8 cellular contexts compared by ENCODE assay signal in genomic region chr22:17120281-17120680, GRCh38. TPM values are rescaled to one million over a fixed set of nuclear protein-coding genes. Genes with fewer than 3 reads are reported as not detected.
A peak's percentile ranks its signal among the peaks of the same experiment; 100 is the strongest.
DNase-seq lines count a peak whose midpoint lies in the region; TF ChIP-seq lines count a peak whose summit lies in the region.

No MANE protein-coding gene starts in this region.

- TF ChIP-seq CTCF in fibroblast of lung (conservative IDR thresholded peaks at IDR 0.05 in 1 of 2, IDR thresholded peaks at IDR 0.05 in 1 of 2; ENCODE audit: low read depth in 1 of 2, low read length in 2 of 2), result no peak

- H3K4me1 ChIP-seq in fibroblast of lung (ENCODE audit: control insufficient read depth, extremely low read depth, insufficient read depth, low read length), result no peaks in the 10 kb centered on the region
- peaks cover 38% of the 10 kb centered on the region for H3K4me1 ChIP-seq in neuron (ENCODE audit: insufficient read depth, low read length)

- no peaks in the 10 kb centered on the region for H3K79me2 ChIP-seq in fibroblast of lung (ENCODE audit: control insufficient read depth, insufficient read depth, low read length)

- H3K4me3 ChIP-seq in fibroblast of lung (replicated peaks in 1 of 4; ENCODE audit: control extremely low read depth in 1 of 4, insufficient read depth in 1 of 4, low read depth in 3 of 4, low read length in 4 of 4), result no peak overlapping the region
- peak overlapping the region; percentile 47 for H3K4me3 ChIP-seq in neuron (ENCODE audit: low read length)

- H3K27me3 ChIP-seq in fibroblast of lung (ENCODE audit: control insufficient read depth, insufficient read depth, low read length), result peaks cover 23% of the 10 kb centered on the region
- H3K27me3 ChIP-seq in neuron (ENCODE audit: insufficient read depth, low read length), result no peaks in the 10 kb centered on the region

- H3K9ac ChIP-seq in fibroblast of lung (ENCODE audit: insufficient read depth, low read length), result no peak overlapping the region

- H4K20me1 ChIP-seq in fibroblast of lung (ENCODE audit: control insufficient read depth, extremely low read depth, insufficient read depth, low read length), result no peaks in the 10 kb centered on the region

- no peaks in the 10 kb centered on the region for H3K9me3 ChIP-seq in fibroblast of lung (ENCODE audit: control insufficient read depth, insufficient read depth, low read depth, low read length)
- H3K9me3 ChIP-seq in neuron (ENCODE audit: low read length), result peaks cover 2% of the 10 kb centered on the region

- no peak overlapping the region for H2AFZ ChIP-seq in fibroblast of lung (ENCODE audit: low read length)
- no peak overlapping the region for H2AFZ ChIP-seq in neuron (ENCODE audit: low read depth, low read length)

- H3K36me3 ChIP-seq in fibroblast of lung (ENCODE audit: control insufficient read depth, insufficient read depth, low read length) (no peaks in the 10 kb centered on the region), neuron (ENCODE audit: insufficient read depth, low read length) (no peaks in the 10 kb centered on the region)

- no peak overlapping the region for H3K4me2 ChIP-seq in fibroblast of lung (ENCODE audit: extremely low read depth, insufficient read depth, low read length)

- H3K27ac ChIP-seq in fibroblast of lung (ENCODE audit: insufficient read depth, low read length), result no peak overlapping the region

- DNase-seq in AG08395 (ENCODE audit: low spot score) (peak; percentile 50), HuH-7.5 (ENCODE audit: low spot score) (peak; percentile 91), fibroblast of lung (ENCODE audit: low read depth in 2 of 2) (peak; percentile 24 to 36), NCI-H1105 treated with DMSO at 0.1 percent for 48 hours (lab: John Stamatoyannopoulos, UW) (no peak), HT-29 (ENCODE audit: low spot score) (no peak), superior temporal gyrus (ENCODE audit: extremely low spot score) (no peak)
- peak; percentile 82 for DNase-seq in activated CD8-positive, alpha-beta memory T cell treated with anti-CD3 and anti-CD28 coated beads for 24 hours

RNA-seq across cellular contexts. Expression of gene TMEM121B, which starts 0.9 kb away (rescaled TPM):
- total RNA-seq in fibroblast of lung, result under 0.01 TPM in 1 of 2 replicates, not detected in the other
- polyA plus RNA-seq in fibroblast of lung, result 0.05 and 0.10 TPM in 2 replicates
- 0.10 and 0.20 TPM in 2 replicates for polyA plus RNA-seq in fibroblast of lung (2012)
- polyA minus RNA-seq in fibroblast of lung (ENCODE audit: low replicate concordance), result 0.48 TPM in 1 of 2 replicates, not detected in the other
- 0.05 TPM in 1 of 2 replicates, not detected in the other for total RNA-seq in HT-29 (2014; rRNA removed; shearing (Covaris generic))

RNA-seq across cellular contexts. Expression of gene IL17RA, which starts 35.5 kb away (rescaled TPM):
- 5.3 and 5.9 TPM in 2 replicates for total RNA-seq in fibroblast of lung
- 7.1 and 7.6 TPM in 2 replicates for polyA plus RNA-seq in fibroblast of lung
- 7.1 and 8.3 TPM in 2 replicates for polyA plus RNA-seq in fibroblast of lung (2012)
- 23.7 and 24.7 TPM in 2 replicates for polyA minus RNA-seq in fibroblast of lung (ENCODE audit: low replicate concordance)
- total RNA-seq in HT-29 (2014; rRNA removed; shearing (Covaris generic)), result 3.8 and 4.3 TPM in 2 replicates

RNA-seq across cellular contexts. Expression of gene HDHD5, which starts 38.8 kb away (rescaled TPM):
- 16.2 and 17.7 TPM in 2 replicates for total RNA-seq in fibroblast of lung
- 19.7 and 20.9 TPM in 2 replicates for polyA plus RNA-seq in fibroblast of lung
- polyA plus RNA-seq in fibroblast of lung (2012), result 19.2 and 20.5 TPM in 2 replicates
- 16.9 and 19.3 TPM in 2 replicates for polyA minus RNA-seq in fibroblast of lung (ENCODE audit: low replicate concordance)
- total RNA-seq in HT-29 (2014; rRNA removed; shearing (Covaris generic)), result 65.3 and 74.3 TPM in 2 replicates

Comparison
In these comparisons a context has a peak if more than half of its experiments do, and no peak if none do; other contexts are left out.
1. DNase-seq: peak in AG08395 (single experiment), HuH-7.5 (single experiment), activated CD8-positive, alpha-beta memory T cell treated with anti-CD3 and anti-CD28 coated beads for 24 hours (single experiment) and fibroblast of lung (2 of 2); none in NCI-H1105 treated with DMSO at 0.1 percent for 48 hours (single experiment), HT-29 (single experiment) and superior temporal gyrus (single experiment).